In the genomic region with DNA sequence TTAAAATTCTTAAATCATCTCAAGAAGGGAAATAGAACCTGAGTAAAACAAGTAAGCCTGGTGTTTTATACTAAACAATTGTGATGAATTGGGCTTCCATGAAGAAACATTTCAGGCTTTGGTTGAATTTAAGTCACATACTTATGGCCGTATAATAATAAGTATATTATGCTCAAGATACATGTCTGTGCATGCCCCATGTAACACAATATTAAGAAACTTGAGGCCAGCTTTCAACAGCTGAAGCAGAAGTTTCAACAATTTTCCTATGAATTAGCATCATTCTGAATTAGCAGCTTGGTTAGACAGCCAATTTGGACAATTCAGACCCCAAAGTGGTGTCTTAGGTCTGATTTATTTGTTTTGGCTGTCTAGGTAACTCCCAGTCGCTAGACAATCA, we compare ENCODE assay signal across 17 cellular contexts.
A peak's percentile ranks its signal among the peaks of the same experiment; 100 is the strongest.
DNase-seq lines count a peak whose midpoint lies in the region; ATAC-seq and TF ChIP-seq lines count a peak whose summit lies in the region.
"Had no signal": no experiment of that assay in that cellular context is flagged by ENCODE, and none has a peak within 500 bp of the region (broad histone marks: within the 10 kb centered on the region; RNA-seq: fewer than 3 reads in every experiment).

No MANE protein-coding gene starts in this region.

- H3K9me3 Mint-ChIP-seq in type B pancreatic cell = peaks cover 6% of the 10 kb centered on the region

- intact Hi-C loops in thyroid gland (cut with DNase I) = no loop called here

- no peaks in the 10 kb centered on the region for H3K27me3 ChIP-seq in thyroid gland
- H3K27me3 ChIP-seq: Peyer's patch had no signal

- no peaks in the 10 kb centered on the region for H3K36me3 ChIP-seq in thyroid gland
- H3K36me3 ChIP-seq: Peyer's patch had no signal

- no peak for ATAC-seq in HG03025 (IDR thresholded peaks at IDR 0.05; ENCODE audit: low FRiP score, unreplicated experiment)

- H3K4me1 Mint-ChIP-seq in type B pancreatic cell (ENCODE audit: unreplicated experiment) = peaks cover 50% of the 10 kb centered on the region

- no peak for TF ChIP-seq CTCF in type B pancreatic cell (conservative IDR thresholded peaks at IDR 0.05)
- TF ChIP-seq CTCF in thyroid gland (IDR thresholded peaks at IDR 0.05) = no peak

- H3K27ac Mint-ChIP-seq in type B pancreatic cell = peak overlapping the region; percentile 17

- H3K27ac ChIP-seq in epithelial cell of prostate = peak overlapping the region; percentile 27
- no peak overlapping the region for H3K27ac ChIP-seq in thyroid gland
- H3K27ac ChIP-seq: GM23248, Peyer's patch had no signal

- 86 to 88% methylated on average over 2 of the region's 2 CpGs for WGBS in thyroid gland, 2 donors

- H3K36me3 Mint-ChIP-seq in type B pancreatic cell = peaks cover 3% of the 10 kb centered on the region

- no peak overlapping the region for H3K4me3 Mint-ChIP-seq in type B pancreatic cell

- no peaks in the 10 kb centered on the region for H3K9me3 ChIP-seq in thyroid gland
- H3K9me3 ChIP-seq: Peyer's patch had no signal

- TF ChIP-seq POLR2A in thyroid gland (IDR thresholded peaks at IDR 0.05) = no peak

- H3K4me3 ChIP-seq in thyroid gland (replicated peaks in 1 of 3) = no peak overlapping the region
- H3K4me3 ChIP-seq: GM23248, Peyer's patch had no signal

- peak; percentile 28 for DNase-seq in NCI-H1105 treated with DMSO at 0.1 percent for 48 hours (lab: John Stamatoyannopoulos, UW)
- DNase-seq in NCI-H1105 (lab: John Stamatoyannopoulos, UW) = no peak
- DNase-seq in astrocyte of the hippocampus (ENCODE audit: low read depth, low spot score) = peak; percentile 34
- no peak for DNase-seq in epithelial cell of prostate (ENCODE audit: low read depth, low spot score)
- no peak for DNase-seq in type B pancreatic cell (ENCODE audit: extremely low spot score, unreplicated experiment)
- no peak for DNase-seq in NCI-H2029 treated with DMSO at 0.1 percent for 48 hours (lab: John Stamatoyannopoulos, UW)
- DNase-seq in thyroid gland = no peak
- DNase-seq: 8988T, EL, GM23248, KG1, NCI-H1436, NCI-H2029, NCI-H510A treated with DMSO at 0.1 percent for 48 hours, NCI-H82, Peyer's patch had no signal

- peaks cover 0 to 2% of the 10 kb centered on the region in 2 donors for H3K4me1 ChIP-seq in thyroid gland
- H3K4me1 ChIP-seq: Peyer's patch had no signal

- no peaks in the 10 kb centered on the region for H3K27me3 Mint-ChIP-seq in type B pancreatic cell

Comparison
In these comparisons a context has a peak if more than half of its experiments do, and no peak if none do; other contexts are left out.
1. DNase-seq: peak in NCI-H1105 treated with DMSO at 0.1 percent for 48 hours (single experiment) and astrocyte of the hippocampus (single experiment); none in NCI-H1105 (single experiment), epithelial cell of prostate (single experiment), type B pancreatic cell (single experiment), NCI-H2029 treated with DMSO at 0.1 percent for 48 hours (single experiment) and thyroid gland (0 of 2).